Comparison of ENCODE assay signal across 1 cellular context in the genomic region with DNA sequence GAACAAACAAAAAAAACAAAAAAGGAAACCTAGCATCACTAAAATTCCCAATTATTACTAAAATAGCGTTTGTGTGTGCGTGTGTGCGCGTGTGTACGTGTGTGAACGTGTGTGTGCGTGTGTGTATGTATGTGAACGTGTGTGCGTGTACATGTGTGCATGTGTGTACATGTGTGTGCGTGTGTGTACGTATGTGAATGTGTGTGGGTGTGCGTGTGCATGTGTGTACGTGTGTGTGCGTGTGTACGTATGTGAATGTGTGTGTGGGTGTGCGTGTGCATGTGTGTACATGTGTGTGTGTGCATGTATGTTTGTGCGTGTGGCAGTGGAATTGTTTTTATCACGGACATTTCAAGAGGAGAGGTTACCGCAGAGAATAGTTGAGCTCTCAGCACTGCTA.
TF ChIP-seq lines count a peak whose summit lies in the region.

No MANE protein-coding gene starts in this region.

TF ChIP-seq in H1, 55 proteins besides CTCF, POLR2A, EP300 and RAD21:
- TF ChIP-seq SRF (IDR thresholded peaks at IDR 0.05; ENCODE audit: low read depth, low read length): no peak
- TF ChIP-seq RXRA (IDR thresholded peaks at IDR 0.05; ENCODE audit: insufficient read depth, low read depth, low read length): no peak
- TF ChIP-seq TEAD4 (IDR thresholded peaks at IDR 0.05; ENCODE audit: low read depth, low read length): no peak
- TF ChIP-seq HDAC6 (IDR thresholded peaks at IDR 0.05; ENCODE audit: low read depth, low read length): no peak
- TF ChIP-seq CHD1 (IDR thresholded peaks at IDR 0.05; ENCODE audit: low read depth, low read length): no peak
- no peak for TF ChIP-seq CTBP2 (IDR thresholded peaks at IDR 0.05; ENCODE audit: borderline replicate concordance, insufficient read depth, insufficient read length, low read length)
- TF ChIP-seq RNF2 (IDR thresholded peaks at IDR 0.05; ENCODE audit: borderline replicate concordance, low read depth, low read length, missing control alignments, poor library complexity, severe bottlenecking): no peak
- TF ChIP-seq TBP (IDR thresholded peaks at IDR 0.05; ENCODE audit: low read depth, low read length): no peak
- no peak for TF ChIP-seq JUN (IDR thresholded peaks at IDR 0.05; ENCODE audit: low read depth, low read length)
- no peak for TF ChIP-seq NANOG (IDR thresholded peaks at IDR 0.05; ENCODE audit: insufficient read depth, low read depth, low read length, poor library complexity, severe bottlenecking)
- no peak for TF ChIP-seq POU5F1 (IDR thresholded peaks at IDR 0.05; ENCODE audit: low read depth, low read length)
- TF ChIP-seq JUND (IDR thresholded peaks at IDR 0.05; ENCODE audit: low read length): no peak
